1 cellular context compared by ENCODE assay signal in genomic region chr1:112909847-112910246, GRCh38.
TF ChIP-seq lines count a peak whose summit lies in the region.

No MANE protein-coding gene starts in this region.

TF ChIP-seq in H1, 55 proteins besides CTCF, POLR2A, EP300 and RAD21:
- TF ChIP-seq CTBP2 (IDR thresholded peaks at IDR 0.05; ENCODE audit: borderline replicate concordance, insufficient read depth, insufficient read length, low read length) (no peak), SIRT6 (IDR thresholded peaks at IDR 0.05; ENCODE audit: low read length) (no peak), MAX (IDR thresholded peaks at IDR 0.05) (no peak), CBX5 (IDR thresholded peaks at IDR 0.05; ENCODE audit: low read depth, low read length) (no peak), EZH2 (IDR thresholded peaks at IDR 0.05; ENCODE audit: low read depth, low read length, severe bottlenecking) (no peak), ASH2L (IDR thresholded peaks at IDR 0.05; ENCODE audit: low read length) (no peak), CREB1 (IDR thresholded peaks at IDR 0.05) (no peak), KDM5A (IDR thresholded peaks at IDR 0.05; ENCODE audit: low read length) (no peak)
